Comparison of ENCODE assay signal across 10 cellular contexts in the genomic region with DNA sequence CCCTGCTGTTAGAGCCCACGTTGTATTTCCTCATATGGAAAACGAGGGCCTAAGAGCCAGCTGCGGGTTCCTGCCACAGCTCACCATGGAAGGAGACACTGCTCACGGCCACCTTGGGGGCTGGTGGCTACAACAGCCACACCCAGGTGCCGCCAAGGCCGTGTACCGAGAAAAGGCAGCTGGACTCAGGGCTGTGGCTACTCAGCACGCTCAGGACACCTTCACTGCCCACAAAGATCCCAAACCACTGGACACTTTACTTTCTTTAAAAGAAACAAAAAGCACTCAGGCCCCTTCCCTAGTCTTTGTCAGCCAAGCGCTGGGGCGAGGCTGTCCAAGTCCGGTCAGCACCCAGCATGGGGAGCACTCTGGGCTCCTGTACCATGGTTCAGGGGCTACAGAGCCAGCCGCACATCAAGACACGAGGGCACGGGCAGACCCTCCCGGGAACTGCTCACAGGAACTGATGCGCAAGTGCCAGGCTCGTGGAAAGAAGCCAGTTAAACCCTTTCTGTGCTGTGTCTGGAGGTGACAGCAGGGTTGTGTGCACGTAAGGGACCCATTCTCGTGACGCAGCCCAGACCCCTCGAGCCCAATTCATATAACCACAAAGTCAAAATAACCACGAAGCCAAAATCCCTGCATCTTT. TPM values are rescaled to one million over a fixed set of nuclear protein-coding genes. Genes with fewer than 3 reads are reported as not detected.
DNase-seq lines count a peak whose midpoint lies in the region; ATAC-seq and TF ChIP-seq lines count a peak whose summit lies in the region.
"Had no signal": no experiment of that assay in that cellular context is flagged by ENCODE, and none has a peak within 500 bp of the region (broad histone marks: within the 10 kb centered on the region; RNA-seq: fewer than 3 reads in every experiment).

No MANE protein-coding gene starts in this region.

- peaks cover 9% of the 10 kb centered on the region for H3K36me3 Mint-ChIP-seq in activated naive CD4-positive, alpha-beta T cell treated with anti-CD3 and anti-CD28 coated beads, Interleukin-2, amount 50 U/mL, for 24 hours
- H3K36me3 Mint-ChIP-seq in activated T-helper 1 cell treated with anti-CD3 and anti-CD28 coated beads, Interleukin-12 subunit alpha, Interleukin-12 subunit beta, Interleukin-2, Interleukin-4 antibody, amounts not matched to agents 30 ng/mL and 10 ng/mL and 1 ng/mL, durations not matched to agents 14 hours and 24 hours and 36 hours (ENCODE audit: low read depth) = peaks cover 53% of the 10 kb centered on the region

- H3K27ac Mint-ChIP-seq in activated naive CD4-positive, alpha-beta T cell treated with anti-CD3 and anti-CD28 coated beads, Interleukin-2, amount 50 U/mL, for 24 hours = peak overlapping the region; percentile 13
- H3K27ac Mint-ChIP-seq in activated T-helper 1 cell treated with anti-CD3 and anti-CD28 coated beads, Interleukin-12 subunit alpha, Interleukin-12 subunit beta, Interleukin-2, Interleukin-4 antibody, amounts not matched to agents 30 ng/mL and 10 ng/mL and 1 ng/mL, durations not matched to agents 14 hours and 24 hours and 36 hours = no peak overlapping the region

- no peaks in the 10 kb centered on the region for H3K27me3 ChIP-seq in breast epithelium
- H3K27me3 ChIP-seq in upper lobe of right lung = no peaks in the 10 kb centered on the region

- DNase-seq in activated naive CD4-positive, alpha-beta T cell treated with anti-CD3 and anti-CD28 coated beads, Interleukin-2, amount 50 U/mL, for 16 hours = no peak
- DNase-seq in breast epithelium (ENCODE audit: low spot score in 2 of 2) = no peak
- DNase-seq in myocyte (ENCODE audit: low read depth) = peak; percentile 69
- DNase-seq in upper lobe of right lung = no peak
- DNase-seq in superior temporal gyrus (ENCODE audit: extremely low spot score) = no peak
- no peak for DNase-seq in activated T-helper 1 cell treated with anti-CD3 and anti-CD28 coated beads, Interleukin-12 subunit alpha, Interleukin-12 subunit beta, Interleukin-2, Interleukin-4 antibody, amounts not matched to agents 30 ng/mL and 10 ng/mL and 1 ng/mL, durations not matched to agents 14 hours and 24 hours and 36 hours (ENCODE audit: low spot score)
- DNase-seq in HUDEP-2 (lab: John Stamatoyannopoulos, UW; ENCODE audit: unreplicated experiment in 76 of 76) = no peak
- DNase-seq: activated gamma-delta T cell had no signal

- TF ChIP-seq POLR2A in breast epithelium (IDR thresholded peaks at IDR 0.05) = no peak

- H3K9me3 Mint-ChIP-seq in activated naive CD4-positive, alpha-beta T cell treated with anti-CD3 and anti-CD28 coated beads, Interleukin-2, amount 50 U/mL, for 24 hours = no peaks in the 10 kb centered on the region
- no peaks in the 10 kb centered on the region for H3K9me3 Mint-ChIP-seq in activated T-helper 1 cell treated with anti-CD3 and anti-CD28 coated beads, Interleukin-12 subunit alpha, Interleukin-12 subunit beta, Interleukin-2, Interleukin-4 antibody, amounts not matched to agents 30 ng/mL and 10 ng/mL and 1 ng/mL, durations not matched to agents 14 hours and 24 hours and 36 hours
- H3K9me3 Mint-ChIP-seq: T-helper 1 cell treated with Interleukin-12 subunit alpha and Interleukin-12 subunit beta and Interleukin-4 antibody, amounts not matched to agents 30 μg/mL and 1 μg/mL, for 36 hours had no signal

- no peaks in the 10 kb centered on the region for H3K27me3 Mint-ChIP-seq in activated naive CD4-positive, alpha-beta T cell treated with anti-CD3 and anti-CD28 coated beads, Interleukin-2, amount 50 U/mL, for 24 hours
- no peaks in the 10 kb centered on the region for H3K27me3 Mint-ChIP-seq in activated T-helper 1 cell treated with anti-CD3 and anti-CD28 coated beads, Interleukin-12 subunit alpha, Interleukin-12 subunit beta, Interleukin-2, Interleukin-4 antibody, amounts not matched to agents 30 ng/mL and 10 ng/mL and 1 ng/mL, durations not matched to agents 14 hours and 24 hours and 36 hours (ENCODE audit: insufficient read depth)

- no peak for ATAC-seq in upper lobe of right lung

- no peak overlapping the region for H3K4me3 Mint-ChIP-seq in activated naive CD4-positive, alpha-beta T cell treated with anti-CD3 and anti-CD28 coated beads, Interleukin-2, amount 50 U/mL, for 24 hours
- H3K4me3 Mint-ChIP-seq in activated T-helper 1 cell treated with anti-CD3 and anti-CD28 coated beads, Interleukin-12 subunit alpha, Interleukin-12 subunit beta, Interleukin-2, Interleukin-4 antibody, amounts not matched to agents 30 ng/mL and 10 ng/mL and 1 ng/mL, durations not matched to agents 14 hours and 24 hours and 36 hours = no peak overlapping the region
- H3K4me3 Mint-ChIP-seq: T-helper 1 cell treated with Interleukin-12 subunit alpha and Interleukin-12 subunit beta and Interleukin-4 antibody, amounts not matched to agents 30 μg/mL and 1 μg/mL, for 36 hours had no signal

- intact Hi-C loops in breast epithelium (cut with DNase I; ENCODE audit: low total_unique reads) (loop anchor here (10.0 kb wide), 1 partner anchor 78 kb away; no protein-coding TSS in a partner anchor), upper lobe of right lung (cut with DNase I) (no loop called here)
- intact Hi-C loops in activated T-helper 1 cell treated with anti-CD3 and anti-CD28 coated beads, Interleukin-12 subunit alpha, Interleukin-12 subunit beta, Interleukin-2, Interleukin-4 antibody, amounts not matched to agents 30 ng/mL and 10 ng/mL and 1 ng/mL, durations not matched to agents 14 hours and 24 hours and 36 hours (cut with micrococcal nuclease) = no loop called here

- H3K27ac ChIP-seq in breast epithelium (peak overlapping the region; percentile 85 to 91), upper lobe of right lung (peak overlapping the region; percentile 42)

- peaks cover 20 to 22% of the 10 kb centered on the region in 2 donors for H3K4me1 ChIP-seq in breast epithelium
- H3K4me1 ChIP-seq in upper lobe of right lung = peaks cover 32% of the 10 kb centered on the region

- H3K9me3 ChIP-seq in breast epithelium = no peaks in the 10 kb centered on the region
- no peaks in the 10 kb centered on the region for H3K9me3 ChIP-seq in upper lobe of right lung

- H3K4me3 ChIP-seq in breast epithelium (peak overlapping the region in 1 of 3 donors; percentile 33), upper lobe of right lung (no peak overlapping the region)

- no peak for TF ChIP-seq CTCF in breast epithelium (IDR thresholded peaks at IDR 0.05)
- TF ChIP-seq CTCF in upper lobe of right lung (IDR thresholded peaks at IDR 0.05) = no peak

- H3K4me1 Mint-ChIP-seq in activated naive CD4-positive, alpha-beta T cell treated with anti-CD3 and anti-CD28 coated beads, Interleukin-2, amount 50 U/mL, for 24 hours = peaks cover 29% of the 10 kb centered on the region
- peaks cover 12% of the 10 kb centered on the region for H3K4me1 Mint-ChIP-seq in activated T-helper 1 cell treated with anti-CD3 and anti-CD28 coated beads, Interleukin-12 subunit alpha, Interleukin-12 subunit beta, Interleukin-2, Interleukin-4 antibody, amounts not matched to agents 30 ng/mL and 10 ng/mL and 1 ng/mL, durations not matched to agents 14 hours and 24 hours and 36 hours (ENCODE audit: low read depth)

- H3K36me3 ChIP-seq in breast epithelium = peaks cover 22% of the 10 kb centered on the region
- H3K36me3 ChIP-seq in upper lobe of right lung = peaks cover 94% of the 10 kb centered on the region

RNA-seq across cellular contexts. Expression of a gene that starts 18.5 kb away (rescaled TPM):
- 10 to 100 TPM; 10.2 to 22.6 (median 17.3) TPM for total RNA-seq in breast epithelium
- 94.9 and 164 TPM in 2 replicates for total RNA-seq in myocyte
- 261 TPM for polyA plus RNA-seq in myocyte (2012)
- total RNA-seq in upper lobe of right lung = 77.5 TPM
- 111 and 115 TPM in 2 replicates for total RNA-seq in activated T-helper 1 cell treated with anti-CD3 and anti-CD28 coated beads, Interleukin-12 subunit alpha, Interleukin-12 subunit beta, Interleukin-2, Interleukin-4 antibody, amounts not matched to agents 30 ng/mL and 10 ng/mL and 1 ng/mL, durations not matched to agents 14 hours and 24 hours and 36 hours

RNA-seq across cellular contexts. Expression of a gene that starts 26.2 kb away (rescaled TPM):
- total RNA-seq in breast epithelium (10 to 100 TPM; 50.7 to 85.9 (median 75.2) TPM), myocyte (29.0 and 37.1 TPM in 2 replicates), upper lobe of right lung (150 TPM)
- 106 TPM for polyA plus RNA-seq in myocyte (2012)
- 154 and 161 TPM in 2 replicates for total RNA-seq in activated T-helper 1 cell treated with anti-CD3 and anti-CD28 coated beads, Interleukin-12 subunit alpha, Interleukin-12 subunit beta, Interleukin-2, Interleukin-4 antibody, amounts not matched to agents 30 ng/mL and 10 ng/mL and 1 ng/mL, durations not matched to agents 14 hours and 24 hours and 36 hours

RNA-seq across cellular contexts. Expression of a gene that starts 34.7 kb away (rescaled TPM):
- total RNA-seq in breast epithelium (10 to 100 TPM; 13.4 to 56.9 (median 52.8) TPM), myocyte (7.9 and 11.3 TPM in 2 replicates), upper lobe of right lung (50.5 TPM)
- polyA plus RNA-seq in myocyte (2012) = 25.5 TPM
- 59.5 and 60.8 TPM in 2 replicates for total RNA-seq in activated T-helper 1 cell treated with anti-CD3 and anti-CD28 coated beads, Interleukin-12 subunit alpha, Interleukin-12 subunit beta, Interleukin-2, Interleukin-4 antibody, amounts not matched to agents 30 ng/mL and 10 ng/mL and 1 ng/mL, durations not matched to agents 14 hours and 24 hours and 36 hours
